Comparison of ENCODE assay signal across 12 cellular contexts in genomic region chr3:184003187-184003967, GRCh38. TPM values are rescaled to one million over a fixed set of nuclear protein-coding genes. Genes with fewer than 3 reads are reported as not detected.
DNase-seq lines count a peak whose midpoint lies in the region; ATAC-seq and TF ChIP-seq lines count a peak whose summit lies in the region.
"Had no signal": no experiment of that assay in that cellular context is flagged by ENCODE, and none has a peak within 500 bp of the region (broad histone marks: within the 10 kb centered on the region; RNA-seq: fewer than 3 reads in every experiment).

No MANE protein-coding gene starts in this region.

- no peak for TF ChIP-seq POLR2A in vagina (IDR thresholded peaks at IDR 0.05)

- H3K27ac ChIP-seq in vagina, result no peak overlapping the region

- DNase-seq in ACHN (peak; percentile 61), HT1080 (ENCODE audit: low read depth) (peak; percentile 54), choroid plexus epithelial cell (ENCODE audit: low read depth) (peak; percentile 68), kidney tubule cell (ENCODE audit: low spot score) (peak; percentile 84), occipital lobe (lab: John Stamatoyannopoulos, UW) (no peak), left lobe of liver (ENCODE audit: low spot score) (no peak), vagina (ENCODE audit: extremely low spot score in 2 of 2) (no peak)
- no peak for DNase-seq in activated naive CD4-positive, alpha-beta T cell treated with anti-CD3 and anti-CD28 coated beads, Interleukin-2, amount 50 U/mL, for 16 hours
- DNase-seq: DND-41, kidney, NCI-H446 treated with DMSO at 0.1 percent for 48 hours had no signal

- in situ Hi-C loops in ACHN (cut with HindIII; ENCODE audit: low pct_ligation_motif_present, low pct_unique_long_range_greater_than_20kb, low sequenced_read_pairs), result no loop called here

- ATAC-seq in left lobe of liver, result no peak

- intact Hi-C loops in vagina (cut with DNase I), result no loop called here

- no peaks in the 10 kb centered on the region for H3K27me3 ChIP-seq in vagina

- H3K4me1 ChIP-seq in vagina, result peaks cover 27% of the 10 kb centered on the region

- peaks cover 0 to 5% of the 10 kb centered on the region in 2 donors for H3K36me3 ChIP-seq in vagina
- H3K36me3 ChIP-seq: HAP-1 had no signal

- no peaks in the 10 kb centered on the region for H3K9me3 ChIP-seq in vagina
- H3K9me3 ChIP-seq: HAP-1 had no signal

- no peak overlapping the region for H3K4me3 ChIP-seq in choroid plexus epithelial cell (ENCODE audit: low read depth, low read length)
- no peak overlapping the region for H3K4me3 ChIP-seq in vagina
- H3K4me3 ChIP-seq: HAP-1 had no signal

- no peak for TF ChIP-seq CTCF in choroid plexus epithelial cell (conservative IDR thresholded peaks at IDR 0.05; ENCODE audit: low read depth, low read length)
- TF ChIP-seq CTCF in vagina (IDR thresholded peaks at IDR 0.05), result no peak

RNA-seq across cellular contexts. Expression of gene ABCC5, which starts 14.3 kb away (rescaled TPM):
- 17.3 and 18.2 TPM in 2 replicates for total RNA-seq in HT1080 (2014; rRNA removed; shearing (Covaris generic))
- polyA plus RNA-seq in HT1080 (2015; cell fraction: cytosol; rRNA removed), result 10.6 and 11.3 TPM in 2 replicates
- 99.6 and 101 TPM in 2 replicates for polyA plus RNA-seq in HT1080 (2015; cell fraction: nucleus; rRNA removed)
- total RNA-seq in occipital lobe (55.4 TPM), left lobe of liver (7.2 TPM), vagina (67.5 TPM)

RNA-seq across cellular contexts. Expression of gene HTR3D, which starts 28.2 kb away (rescaled TPM):
- total RNA-seq in HT1080 (2014; rRNA removed; shearing (Covaris generic)), result not detected in 2 replicates
- not detected in 2 replicates for polyA plus RNA-seq in HT1080 (2015; cell fraction: cytosol; rRNA removed)
- polyA plus RNA-seq in HT1080 (2015; cell fraction: nucleus; rRNA removed), result not detected in 2 replicates
- total RNA-seq in occipital lobe, result not detected
- total RNA-seq in left lobe of liver, result not detected
- total RNA-seq in vagina, result not detected
- total RNA-seq: kidney had no signal

RNA-seq across cellular contexts. Expression of gene HTR3C, which starts 49.5 kb away (rescaled TPM):
- not detected in 2 replicates for total RNA-seq in HT1080 (2014; rRNA removed; shearing (Covaris generic))
- not detected in 2 replicates for polyA plus RNA-seq in HT1080 (2015; cell fraction: cytosol; rRNA removed)
- not detected in 2 replicates for polyA plus RNA-seq in HT1080 (2015; cell fraction: nucleus; rRNA removed)
- not detected for total RNA-seq in occipital lobe
- total RNA-seq in left lobe of liver, result not detected
- total RNA-seq in vagina, result not detected
- total RNA-seq: kidney had no signal

Comparison
In these comparisons a context has a peak if more than half of its experiments do, and no peak if none do; other contexts are left out.
1. DNase-seq: peak in ACHN (single experiment), HT1080 (single experiment), choroid plexus epithelial cell (single experiment) and kidney tubule cell (single experiment); none in occipital lobe (single experiment), left lobe of liver (single experiment), vagina (0 of 2) and activated naive CD4-positive, alpha-beta T cell treated with anti-CD3 and anti-CD28 coated beads, Interleukin-2, amount 50 U/mL, for 16 hours (single experiment).